ENCODE assay signal across 3 cellular contexts in the genomic region with DNA sequence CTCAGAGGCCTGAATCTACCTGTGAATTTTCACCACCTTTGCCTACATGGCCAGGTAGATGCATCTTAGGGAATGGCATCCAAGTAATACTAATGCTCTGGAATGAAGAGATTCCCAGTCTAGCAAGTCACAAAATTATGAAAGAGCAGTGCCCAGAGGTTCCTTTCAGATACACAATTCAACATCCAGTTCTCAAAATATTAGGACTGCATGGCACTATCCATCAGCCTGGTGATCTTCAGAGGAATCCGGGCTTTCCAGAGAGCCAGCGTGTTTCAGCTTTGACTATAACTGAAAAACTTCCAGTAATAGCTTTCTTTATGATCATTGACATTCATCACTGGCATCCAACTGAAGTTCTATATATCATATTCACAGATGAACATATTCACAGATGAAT.
"Had no signal": no experiment of that assay in that cellular context is flagged by ENCODE, and none has a peak within 500 bp of the region (broad histone marks: within the 10 kb centered on the region; RNA-seq: fewer than 3 reads in every experiment).

No MANE protein-coding gene starts in this region.

- H3K4me3 ChIP-seq: GM12878 had no signal

- ATAC-seq: GM12878 had no signal

- DNase-seq: GDM1, GF-D8 had no signal
